Comparison of ENCODE assay signal across 1 cellular context in the genomic region with DNA sequence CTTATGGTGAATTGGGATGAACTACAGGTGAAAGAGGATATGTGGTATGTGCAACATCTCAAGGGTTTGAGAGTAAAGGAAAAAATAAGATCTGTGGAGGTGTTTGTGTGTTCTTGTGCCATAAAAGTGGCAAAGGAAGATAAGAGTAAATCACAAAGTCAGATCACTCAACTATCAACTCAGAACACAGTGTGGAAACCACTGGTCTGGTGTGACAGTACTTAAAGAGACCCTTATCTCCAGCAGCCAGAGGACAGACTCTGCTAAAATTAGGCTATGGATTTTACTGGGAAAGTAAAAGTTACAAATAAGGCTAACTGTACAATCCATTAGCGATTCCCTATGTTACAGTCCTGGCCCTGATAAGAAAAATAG.
A peak's percentile ranks its signal among the peaks of the same experiment; 100 is the strongest.
TF ChIP-seq lines count a peak whose summit lies in the region.

No MANE protein-coding gene starts in this region.

TF ChIP-seq in K562, 482 proteins besides CTCF, POLR2A, EP300 and RAD21 (continued from another document):
- TF ChIP-seq, protein P1, sequence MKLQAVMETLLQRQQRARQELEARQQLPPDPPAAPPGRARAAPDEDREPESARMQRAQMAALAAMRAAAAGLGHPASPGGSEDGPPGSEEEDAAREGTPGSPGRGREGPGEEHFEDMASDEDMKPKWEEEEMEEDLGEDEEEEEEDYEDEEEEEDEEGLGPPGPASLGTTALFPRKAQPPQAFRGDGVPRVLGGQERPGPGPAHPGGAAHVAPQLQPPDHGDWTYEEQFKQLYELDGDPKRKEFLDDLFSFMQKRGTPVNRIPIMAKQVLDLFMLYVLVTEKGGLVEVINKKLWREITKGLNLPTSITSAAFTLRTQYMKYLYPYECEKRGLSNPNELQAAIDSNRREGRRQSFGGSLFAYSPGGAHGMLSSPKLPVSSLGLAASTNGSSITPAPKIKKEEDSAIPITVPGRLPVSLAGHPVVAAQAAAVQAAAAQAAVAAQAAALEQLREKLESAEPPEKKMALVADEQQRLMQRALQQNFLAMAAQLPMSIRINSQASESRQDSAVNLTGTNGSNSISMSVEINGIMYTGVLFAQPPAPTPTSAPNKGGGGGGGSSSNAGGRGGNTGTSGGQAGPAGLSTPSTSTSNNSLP (IDR thresholded peaks at IDR 0.05; ENCODE audit: borderline replicate concordance, low read depth, low read length): peak; percentile 82
- TF ChIP-seq GTF2E2 (tag; IDR thresholded peaks at IDR 0.05) (no peak; the same call in 1 of the 2 replicates), ZBTB1 (CRISPR knock-in tag; IDR thresholded peaks at IDR 0.05; ENCODE audit: borderline replicate concordance, low read depth) (no peak), NEUROD1 (IDR thresholded peaks at IDR 0.05; ENCODE audit: borderline replicate concordance, low read depth, low read length, partially characterized antibody) (peak; percentile 77), TRIM28 (IDR thresholded peaks at IDR 0.05) (no peak), HNRNPK (IDR thresholded peaks at IDR 0.05; ENCODE audit: low read depth, low read length, poor library complexity, severe bottlenecking) (no peak), KDM5B (IDR thresholded peaks at IDR 0.05; ENCODE audit: insufficient replicate concordance, low read depth, low read length) (no peak), POLR3G (IDR thresholded peaks at IDR 0.05; ENCODE audit: extremely low read depth, insufficient read length, insufficient replicate concordance) (no peak), PHB (CRISPR knock-in tag; IDR thresholded peaks at IDR 0.05) (no peak), RHOXF2B (CRISPR knock-in tag; conservative IDR thresholded peaks at IDR 0.05) (no peak), SIN3A (IDR thresholded peaks at IDR 0.05; ENCODE audit: borderline replicate concordance in 2 of 2, control insufficient read depth in 1 of 2, low read depth in 2 of 2, low read length in 2 of 2) (no peak), MCM2 (IDR thresholded peaks at IDR 0.05; ENCODE audit: low read depth) (no peak), ZBTB17 (CRISPR knock-in tag; IDR thresholded peaks at IDR 0.05) (0 out of 2 replicates have a peak, but pooled peaks have one; percentile 53), SRSF1 (IDR thresholded peaks at IDR 0.05; ENCODE audit: low read depth, low read length) (no peak), NFRKB (IDR thresholded peaks at IDR 0.05; ENCODE audit: low read depth) (no peak), TCF3 (CRISPR knock-in tag; IDR thresholded peaks at IDR 0.05) (peak; percentile 98), FOXJ2 (tag; IDR thresholded peaks at IDR 0.05) (peak; percentile 79; the same call in 1 of the 2 replicates), NUFIP1 (IDR thresholded peaks at IDR 0.05; ENCODE audit: partially characterized antibody) (no peak), TCF7 (IDR thresholded peaks at IDR 0.05; ENCODE audit: borderline replicate concordance) (peak; percentile 90; the same call in 1 of the 2 replicates), BACH1 (tag; IDR thresholded peaks at IDR 0.05) (peak; percentile 69; the same call in 1 of the 2 replicates), SREBF2 (CRISPR knock-in tag; IDR thresholded peaks at IDR 0.05) (no peak), NONO (IDR thresholded peaks at IDR 0.05; ENCODE audit: low read depth in 2 of 2, low read length in 1 of 2) (peak in 1 of 2 experiments; percentile 78; a peak in 1 of 4 replicates)
- TF ChIP-seq, protein P2, sequence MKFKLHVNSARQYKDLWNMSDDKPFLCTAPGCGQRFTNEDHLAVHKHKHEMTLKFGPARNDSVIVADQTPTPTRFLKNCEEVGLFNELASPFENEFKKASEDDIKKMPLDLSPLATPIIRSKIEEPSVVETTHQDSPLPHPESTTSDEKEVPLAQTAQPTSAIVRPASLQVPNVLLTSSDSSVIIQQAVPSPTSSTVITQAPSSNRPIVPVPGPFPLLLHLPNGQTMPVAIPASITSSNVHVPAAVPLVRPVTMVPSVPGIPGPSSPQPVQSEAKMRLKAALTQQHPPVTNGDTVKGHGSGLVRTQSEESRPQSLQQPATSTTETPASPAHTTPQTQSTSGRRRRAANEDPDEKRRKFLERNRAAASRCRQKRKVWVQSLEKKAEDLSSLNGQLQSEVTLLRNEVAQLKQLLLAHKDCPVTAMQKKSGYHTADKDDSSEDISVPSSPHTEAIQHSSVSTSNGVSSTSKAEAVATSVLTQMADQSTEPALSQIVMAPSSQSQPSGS (CRISPR knock-in tag; IDR thresholded peaks at IDR 0.05): no peak
- TF ChIP-seq, protein P3, sequence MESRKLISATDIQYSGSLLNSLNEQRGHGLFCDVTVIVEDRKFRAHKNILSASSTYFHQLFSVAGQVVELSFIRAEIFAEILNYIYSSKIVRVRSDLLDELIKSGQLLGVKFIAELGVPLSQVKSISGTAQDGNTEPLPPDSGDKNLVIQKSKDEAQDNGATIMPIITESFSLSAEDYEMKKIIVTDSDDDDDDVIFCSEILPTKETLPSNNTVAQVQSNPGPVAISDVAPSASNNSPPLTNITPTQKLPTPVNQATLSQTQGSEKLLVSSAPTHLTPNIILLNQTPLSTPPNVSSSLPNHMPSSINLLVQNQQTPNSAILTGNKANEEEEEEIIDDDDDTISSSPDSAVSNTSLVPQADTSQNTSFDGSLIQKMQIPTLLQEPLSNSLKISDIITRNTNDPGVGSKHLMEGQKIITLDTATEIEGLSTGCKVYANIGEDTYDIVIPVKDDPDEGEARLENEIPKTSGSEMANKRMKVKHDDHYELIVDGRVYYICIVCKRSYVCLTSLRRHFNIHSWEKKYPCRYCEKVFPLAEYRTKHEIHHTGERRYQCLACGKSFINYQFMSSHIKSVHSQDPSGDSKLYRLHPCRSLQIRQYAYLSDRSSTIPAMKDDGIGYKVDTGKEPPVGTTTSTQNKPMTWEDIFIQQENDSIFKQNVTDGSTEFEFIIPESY (CRISPR knock-in tag; IDR thresholded peaks at IDR 0.05): 0 out of 2 replicates have a peak, but pooled peaks have one; percentile 19
- TF ChIP-seq, protein P4, sequence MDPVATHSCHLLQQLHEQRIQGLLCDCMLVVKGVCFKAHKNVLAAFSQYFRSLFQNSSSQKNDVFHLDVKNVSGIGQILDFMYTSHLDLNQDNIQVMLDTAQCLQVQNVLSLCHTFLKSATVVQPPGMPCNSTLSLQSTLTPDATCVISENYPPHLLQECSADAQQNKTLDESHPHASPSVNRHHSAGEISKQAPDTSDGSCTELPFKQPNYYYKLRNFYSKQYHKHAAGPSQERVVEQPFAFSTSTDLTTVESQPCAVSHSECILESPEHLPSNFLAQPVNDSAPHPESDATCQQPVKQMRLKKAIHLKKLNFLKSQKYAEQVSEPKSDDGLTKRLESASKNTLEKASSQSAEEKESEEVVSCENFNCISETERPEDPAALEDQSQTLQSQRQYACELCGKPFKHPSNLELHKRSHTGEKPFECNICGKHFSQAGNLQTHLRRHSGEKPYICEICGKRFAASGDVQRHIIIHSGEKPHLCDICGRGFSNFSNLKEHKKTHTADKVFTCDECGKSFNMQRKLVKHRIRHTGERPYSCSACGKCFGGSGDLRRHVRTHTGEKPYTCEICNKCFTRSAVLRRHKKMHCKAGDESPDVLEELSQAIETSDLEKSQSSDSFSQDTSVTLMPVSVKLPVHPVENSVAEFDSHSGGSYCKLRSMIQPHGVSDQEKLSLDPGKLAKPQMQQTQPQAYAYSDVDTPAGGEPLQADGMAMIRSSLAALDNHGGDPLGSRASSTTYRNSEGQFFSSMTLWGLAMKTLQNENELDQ (CRISPR knock-in tag; IDR thresholded peaks at IDR 0.05; ENCODE audit: borderline replicate concordance): no peak
